In the genomic region with DNA sequence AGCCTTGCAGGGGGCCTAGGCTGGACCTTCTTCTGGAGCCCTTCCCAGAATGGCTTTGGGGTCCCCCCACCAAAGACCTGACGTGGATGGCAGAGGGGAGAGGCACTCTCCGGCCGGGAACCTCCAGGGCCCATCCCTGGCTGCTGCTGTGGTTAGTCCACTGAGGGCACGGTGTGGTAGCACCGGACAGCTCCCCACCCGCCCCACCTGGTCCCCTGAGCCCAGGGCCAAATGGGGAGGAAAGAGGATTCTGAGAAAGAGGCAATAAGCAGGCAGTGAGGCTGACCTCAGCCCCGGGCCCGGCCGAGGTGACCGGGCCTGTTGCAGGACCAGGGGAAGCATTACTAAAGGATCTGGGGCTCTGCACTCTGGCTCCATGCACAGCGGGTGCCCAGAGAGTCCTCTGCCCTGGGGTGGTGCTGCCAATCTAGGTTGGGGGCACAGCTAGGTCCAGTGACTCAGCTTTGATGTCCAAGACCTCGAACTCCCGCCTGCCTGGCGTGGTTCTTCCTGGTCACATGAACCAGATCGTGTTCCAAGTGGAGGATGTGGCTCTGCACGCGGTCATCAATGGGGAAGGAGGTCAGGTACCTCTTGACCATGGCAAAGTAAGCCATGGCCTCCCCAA, we compare ENCODE assay signal across 1 cellular context.
TF ChIP-seq lines count a peak whose summit lies in the region.

No MANE protein-coding gene starts in this region.

TF ChIP-seq in HepG2, 621 proteins besides CTCF, POLR2A, EP300 and RAD21 (continued from another document and continues in another):
- TF ChIP-seq NRL (CRISPR knock-in tag; IDR thresholded peaks at IDR 0.05; ENCODE audit: borderline replicate concordance) (0 out of 2 replicates have a peak, but pooled peaks have one; percentile 63), ZNF660 (CRISPR knock-in tag; IDR thresholded peaks at IDR 0.05; ENCODE audit: borderline replicate concordance, low read depth) (no peak), HOXA5 (CRISPR knock-in tag; IDR thresholded peaks at IDR 0.05) (no peak), RFX5 (IDR thresholded peaks at IDR 0.05; ENCODE audit: low read depth, low read length) (no peak), KLF12 (CRISPR knock-in tag; IDR thresholded peaks at IDR 0.05; ENCODE audit: borderline replicate concordance) (no peak), ZNF644 (CRISPR knock-in tag; IDR thresholded peaks at IDR 0.05; ENCODE audit: low read depth) (no peak), U2AF1 (optimal IDR thresholded peaks at IDR 0.05; ENCODE audit: low read depth, low read length) (no peak), ZNF460 (CRISPR knock-in tag; IDR thresholded peaks at IDR 0.05; ENCODE audit: borderline replicate concordance) (no peak), FOXP1 (IDR thresholded peaks at IDR 0.05) (no peak), FOXP1 (CRISPR knock-in tag; IDR thresholded peaks at IDR 0.05) (no peak), ZNF772 (CRISPR knock-in tag; IDR thresholded peaks at IDR 0.05) (no peak), ZNF547 (CRISPR knock-in tag; IDR thresholded peaks at IDR 0.05) (no peak), ZNF720 (CRISPR knock-in tag; IDR thresholded peaks at IDR 0.05) (no peak), ZBTB7A (CRISPR knock-in tag; IDR thresholded peaks at IDR 0.05) (0 out of 2 replicates have a peak, but pooled peaks have one; percentile 7), ZNF652 (CRISPR knock-in tag; IDR thresholded peaks at IDR 0.05; ENCODE audit: borderline replicate concordance, low read depth) (no peak), ZNF136 (CRISPR knock-in tag; IDR thresholded peaks at IDR 0.05; ENCODE audit: low read depth) (no peak), ZNF138 (CRISPR knock-in tag; IDR thresholded peaks at IDR 0.05; ENCODE audit: low read depth) (no peak), CCDC6 (CRISPR knock-in tag; IDR thresholded peaks at IDR 0.05) (no peak; the same call in 1 of the 2 replicates), EZH2 (conservative IDR thresholded peaks at IDR 0.05; ENCODE audit: low read depth, low read length) (no peak), CENPT (CRISPR knock-in tag; IDR thresholded peaks at IDR 0.05; ENCODE audit: low read depth) (no peak), HNRNPUL1 (IDR thresholded peaks at IDR 0.05; ENCODE audit: low read depth, low read length) (no peak), NCOR1 (IDR thresholded peaks at IDR 0.05; ENCODE audit: borderline replicate concordance, low read length) (no peak), HMGA1 (CRISPR knock-in tag; conservative IDR thresholded peaks at IDR 0.05) (no peak), ZNF773 (CRISPR knock-in tag; IDR thresholded peaks at IDR 0.05; ENCODE audit: borderline replicate concordance) (no peak), ZNF484 (CRISPR knock-in tag; IDR thresholded peaks at IDR 0.05; ENCODE audit: borderline replicate concordance, low read depth) (no peak), ZNF367 (CRISPR knock-in tag; IDR thresholded peaks at IDR 0.05; ENCODE audit: borderline replicate concordance) (no peak), SOX6 (IDR thresholded peaks at IDR 0.05) (no peak), SOX6 (CRISPR knock-in tag; IDR thresholded peaks at IDR 0.05) (no peak), NFKB2 (CRISPR knock-in tag; IDR thresholded peaks at IDR 0.05; ENCODE audit: borderline replicate concordance) (peak; percentile 38; the same call in 1 of the 2 replicates), IRX3 (CRISPR knock-in tag; IDR thresholded peaks at IDR 0.05; ENCODE audit: borderline replicate concordance, low read depth) (no peak), LCORL (IDR thresholded peaks at IDR 0.05) (no peak), LCORL (CRISPR knock-in tag; IDR thresholded peaks at IDR 0.05) (no peak), ZNF83 (CRISPR knock-in tag; IDR thresholded peaks at IDR 0.05; ENCODE audit: borderline replicate concordance) (no peak), CBX1 (IDR thresholded peaks at IDR 0.05; ENCODE audit: low read depth) (no peak), GTF3A (CRISPR knock-in tag; conservative IDR thresholded peaks at IDR 0.05) (no peak)
- TF ChIP-seq, protein P1, sequence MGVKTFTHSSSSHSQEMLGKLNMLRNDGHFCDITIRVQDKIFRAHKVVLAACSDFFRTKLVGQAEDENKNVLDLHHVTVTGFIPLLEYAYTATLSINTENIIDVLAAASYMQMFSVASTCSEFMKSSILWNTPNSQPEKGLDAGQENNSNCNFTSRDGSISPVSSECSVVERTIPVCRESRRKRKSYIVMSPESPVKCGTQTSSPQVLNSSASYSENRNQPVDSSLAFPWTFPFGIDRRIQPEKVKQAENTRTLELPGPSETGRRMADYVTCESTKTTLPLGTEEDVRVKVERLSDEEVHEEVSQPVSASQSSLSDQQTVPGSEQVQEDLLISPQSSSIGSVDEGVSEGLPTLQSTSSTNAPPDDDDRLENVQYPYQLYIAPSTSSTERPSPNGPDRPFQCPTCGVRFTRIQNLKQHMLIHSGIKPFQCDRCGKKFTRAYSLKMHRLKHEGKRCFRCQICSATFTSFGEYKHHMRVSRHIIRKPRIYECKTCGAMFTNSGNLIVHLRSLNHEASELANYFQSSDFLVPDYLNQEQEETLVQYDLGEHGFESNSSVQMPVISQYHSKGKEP (CRISPR knock-in tag; IDR thresholded peaks at IDR 0.05) = no peak
- TF ChIP-seq, protein P2, sequence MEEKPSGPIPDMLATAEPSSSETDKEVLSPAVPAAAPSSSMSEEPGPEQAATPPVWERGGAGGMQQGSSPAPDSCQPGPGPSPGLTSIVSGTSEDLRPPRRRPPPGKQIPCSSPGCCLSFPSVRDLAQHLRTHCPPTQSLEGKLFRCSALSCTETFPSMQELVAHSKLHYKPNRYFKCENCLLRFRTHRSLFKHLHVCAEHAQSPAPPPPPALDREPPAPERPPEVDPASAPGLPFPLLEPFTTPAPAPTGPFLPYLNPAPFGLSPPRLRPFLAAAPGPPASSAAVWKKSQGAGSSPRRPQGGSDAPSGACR (CRISPR knock-in tag; IDR thresholded peaks at IDR 0.05) = no peak
- TF ChIP-seq, protein P3, sequence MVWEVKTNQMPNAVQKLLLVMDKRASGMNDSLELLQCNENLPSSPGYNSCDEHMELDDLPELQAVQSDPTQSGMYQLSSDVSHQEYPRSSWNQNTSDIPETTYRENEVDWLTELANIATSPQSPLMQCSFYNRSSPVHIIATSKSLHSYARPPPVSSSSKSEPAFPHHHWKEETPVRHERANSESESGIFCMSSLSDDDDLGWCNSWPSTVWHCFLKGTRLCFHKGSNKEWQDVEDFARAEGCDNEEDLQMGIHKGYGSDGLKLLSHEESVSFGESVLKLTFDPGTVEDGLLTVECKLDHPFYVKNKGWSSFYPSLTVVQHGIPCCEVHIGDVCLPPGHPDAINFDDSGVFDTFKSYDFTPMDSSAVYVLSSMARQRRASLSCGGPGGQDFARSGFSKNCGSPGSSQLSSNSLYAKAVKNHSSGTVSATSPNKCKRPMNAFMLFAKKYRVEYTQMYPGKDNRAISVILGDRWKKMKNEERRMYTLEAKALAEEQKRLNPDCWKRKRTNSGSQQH (CRISPR knock-in tag; IDR thresholded peaks at IDR 0.05; ENCODE audit: low read depth) = no peak
- TF ChIP-seq, protein P4, sequence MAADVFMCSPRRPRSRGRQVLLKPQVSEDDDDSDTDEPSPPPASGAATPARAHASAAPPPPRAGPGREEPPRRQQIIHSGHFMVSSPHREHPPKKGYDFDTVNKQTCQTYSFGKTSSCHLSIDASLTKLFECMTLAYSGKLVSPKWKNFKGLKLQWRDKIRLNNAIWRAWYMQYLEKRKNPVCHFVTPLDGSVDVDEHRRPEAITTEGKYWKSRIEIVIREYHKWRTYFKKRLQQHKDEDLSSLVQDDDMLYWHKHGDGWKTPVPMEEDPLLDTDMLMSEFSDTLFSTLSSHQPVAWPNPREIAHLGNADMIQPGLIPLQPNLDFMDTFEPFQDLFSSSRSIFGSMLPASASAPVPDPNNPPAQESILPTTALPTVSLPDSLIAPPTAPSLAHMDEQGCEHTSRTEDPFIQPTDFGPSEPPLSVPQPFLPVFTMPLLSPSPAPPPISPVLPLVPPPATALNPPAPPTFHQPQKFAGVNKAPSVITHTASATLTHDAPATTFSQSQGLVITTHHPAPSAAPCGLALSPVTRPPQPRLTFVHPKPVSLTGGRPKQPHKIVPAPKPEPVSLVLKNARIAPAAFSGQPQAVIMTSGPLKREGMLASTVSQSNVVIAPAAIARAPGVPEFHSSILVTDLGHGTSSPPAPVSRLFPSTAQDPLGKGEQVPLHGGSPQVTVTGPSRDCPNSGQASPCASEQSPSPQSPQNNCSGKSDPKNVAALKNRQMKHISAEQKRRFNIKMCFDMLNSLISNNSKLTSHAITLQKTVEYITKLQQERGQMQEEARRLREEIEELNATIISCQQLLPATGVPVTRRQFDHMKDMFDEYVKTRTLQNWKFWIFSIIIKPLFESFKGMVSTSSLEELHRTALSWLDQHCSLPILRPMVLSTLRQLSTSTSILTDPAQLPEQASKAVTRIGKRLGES (CRISPR knock-in tag; IDR thresholded peaks at IDR 0.05; ENCODE audit: borderline replicate concordance) = no peak
- TF ChIP-seq, protein P5, sequence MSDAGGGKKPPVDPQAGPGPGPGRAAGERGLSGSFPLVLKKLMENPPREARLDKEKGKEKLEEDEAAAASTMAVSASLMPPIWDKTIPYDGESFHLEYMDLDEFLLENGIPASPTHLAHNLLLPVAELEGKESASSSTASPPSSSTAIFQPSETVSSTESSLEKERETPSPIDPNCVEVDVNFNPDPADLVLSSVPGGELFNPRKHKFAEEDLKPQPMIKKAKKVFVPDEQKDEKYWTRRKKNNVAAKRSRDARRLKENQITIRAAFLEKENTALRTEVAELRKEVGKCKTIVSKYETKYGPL (CRISPR knock-in tag; IDR thresholded peaks at IDR 0.05) = no peak
- TF ChIP-seq, protein P6, sequence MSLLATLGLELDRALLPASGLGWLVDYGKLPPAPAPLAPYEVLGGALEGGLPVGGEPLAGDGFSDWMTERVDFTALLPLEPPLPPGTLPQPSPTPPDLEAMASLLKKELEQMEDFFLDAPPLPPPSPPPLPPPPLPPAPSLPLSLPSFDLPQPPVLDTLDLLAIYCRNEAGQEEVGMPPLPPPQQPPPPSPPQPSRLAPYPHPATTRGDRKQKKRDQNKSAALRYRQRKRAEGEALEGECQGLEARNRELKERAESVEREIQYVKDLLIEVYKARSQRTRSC (CRISPR knock-in tag; IDR thresholded peaks at IDR 0.05; ENCODE audit: low read depth) = no peak
- TF ChIP-seq, protein P7, sequence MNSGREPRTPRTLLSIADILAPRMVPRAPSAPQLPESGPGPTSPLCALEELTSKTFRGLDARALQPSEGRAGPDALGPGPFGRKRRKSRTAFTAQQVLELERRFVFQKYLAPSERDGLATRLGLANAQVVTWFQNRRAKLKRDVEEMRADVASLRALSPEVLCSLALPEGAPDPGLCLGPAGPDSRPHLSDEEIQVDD (CRISPR knock-in tag; IDR thresholded peaks at IDR 0.05; ENCODE audit: borderline replicate concordance) = no peak
- TF ChIP-seq, protein P8, sequence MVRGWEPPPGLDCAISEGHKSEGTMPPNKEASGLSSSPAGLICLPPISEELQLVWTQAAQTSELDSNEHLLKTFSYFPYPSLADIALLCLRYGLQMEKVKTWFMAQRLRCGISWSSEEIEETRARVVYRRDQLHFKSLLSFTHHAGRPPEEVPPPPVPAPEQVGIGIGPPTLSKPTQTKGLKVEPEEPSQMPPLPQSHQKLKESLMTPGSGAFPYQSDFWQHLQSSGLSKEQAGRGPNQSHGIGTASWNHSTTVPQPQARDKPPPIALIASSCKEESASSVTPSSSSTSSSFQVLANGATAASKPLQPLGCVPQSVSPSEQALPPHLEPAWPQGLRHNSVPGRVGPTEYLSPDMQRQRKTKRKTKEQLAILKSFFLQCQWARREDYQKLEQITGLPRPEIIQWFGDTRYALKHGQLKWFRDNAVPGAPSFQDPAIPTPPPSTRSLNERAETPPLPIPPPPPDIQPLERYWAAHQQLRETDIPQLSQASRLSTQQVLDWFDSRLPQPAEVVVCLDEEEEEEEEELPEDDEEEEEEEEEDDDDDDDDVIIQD (CRISPR knock-in tag; IDR thresholded peaks at IDR 0.05; ENCODE audit: low read depth) = no peak
- TF ChIP-seq, protein P9, sequence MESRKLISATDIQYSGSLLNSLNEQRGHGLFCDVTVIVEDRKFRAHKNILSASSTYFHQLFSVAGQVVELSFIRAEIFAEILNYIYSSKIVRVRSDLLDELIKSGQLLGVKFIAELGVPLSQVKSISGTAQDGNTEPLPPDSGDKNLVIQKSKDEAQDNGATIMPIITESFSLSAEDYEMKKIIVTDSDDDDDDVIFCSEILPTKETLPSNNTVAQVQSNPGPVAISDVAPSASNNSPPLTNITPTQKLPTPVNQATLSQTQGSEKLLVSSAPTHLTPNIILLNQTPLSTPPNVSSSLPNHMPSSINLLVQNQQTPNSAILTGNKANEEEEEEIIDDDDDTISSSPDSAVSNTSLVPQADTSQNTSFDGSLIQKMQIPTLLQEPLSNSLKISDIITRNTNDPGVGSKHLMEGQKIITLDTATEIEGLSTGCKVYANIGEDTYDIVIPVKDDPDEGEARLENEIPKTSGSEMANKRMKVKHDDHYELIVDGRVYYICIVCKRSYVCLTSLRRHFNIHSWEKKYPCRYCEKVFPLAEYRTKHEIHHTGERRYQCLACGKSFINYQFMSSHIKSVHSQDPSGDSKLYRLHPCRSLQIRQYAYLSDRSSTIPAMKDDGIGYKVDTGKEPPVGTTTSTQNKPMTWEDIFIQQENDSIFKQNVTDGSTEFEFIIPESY (CRISPR knock-in tag; IDR thresholded peaks at IDR 0.05) = peak; percentile 79
- TF ChIP-seq, protein P10, sequence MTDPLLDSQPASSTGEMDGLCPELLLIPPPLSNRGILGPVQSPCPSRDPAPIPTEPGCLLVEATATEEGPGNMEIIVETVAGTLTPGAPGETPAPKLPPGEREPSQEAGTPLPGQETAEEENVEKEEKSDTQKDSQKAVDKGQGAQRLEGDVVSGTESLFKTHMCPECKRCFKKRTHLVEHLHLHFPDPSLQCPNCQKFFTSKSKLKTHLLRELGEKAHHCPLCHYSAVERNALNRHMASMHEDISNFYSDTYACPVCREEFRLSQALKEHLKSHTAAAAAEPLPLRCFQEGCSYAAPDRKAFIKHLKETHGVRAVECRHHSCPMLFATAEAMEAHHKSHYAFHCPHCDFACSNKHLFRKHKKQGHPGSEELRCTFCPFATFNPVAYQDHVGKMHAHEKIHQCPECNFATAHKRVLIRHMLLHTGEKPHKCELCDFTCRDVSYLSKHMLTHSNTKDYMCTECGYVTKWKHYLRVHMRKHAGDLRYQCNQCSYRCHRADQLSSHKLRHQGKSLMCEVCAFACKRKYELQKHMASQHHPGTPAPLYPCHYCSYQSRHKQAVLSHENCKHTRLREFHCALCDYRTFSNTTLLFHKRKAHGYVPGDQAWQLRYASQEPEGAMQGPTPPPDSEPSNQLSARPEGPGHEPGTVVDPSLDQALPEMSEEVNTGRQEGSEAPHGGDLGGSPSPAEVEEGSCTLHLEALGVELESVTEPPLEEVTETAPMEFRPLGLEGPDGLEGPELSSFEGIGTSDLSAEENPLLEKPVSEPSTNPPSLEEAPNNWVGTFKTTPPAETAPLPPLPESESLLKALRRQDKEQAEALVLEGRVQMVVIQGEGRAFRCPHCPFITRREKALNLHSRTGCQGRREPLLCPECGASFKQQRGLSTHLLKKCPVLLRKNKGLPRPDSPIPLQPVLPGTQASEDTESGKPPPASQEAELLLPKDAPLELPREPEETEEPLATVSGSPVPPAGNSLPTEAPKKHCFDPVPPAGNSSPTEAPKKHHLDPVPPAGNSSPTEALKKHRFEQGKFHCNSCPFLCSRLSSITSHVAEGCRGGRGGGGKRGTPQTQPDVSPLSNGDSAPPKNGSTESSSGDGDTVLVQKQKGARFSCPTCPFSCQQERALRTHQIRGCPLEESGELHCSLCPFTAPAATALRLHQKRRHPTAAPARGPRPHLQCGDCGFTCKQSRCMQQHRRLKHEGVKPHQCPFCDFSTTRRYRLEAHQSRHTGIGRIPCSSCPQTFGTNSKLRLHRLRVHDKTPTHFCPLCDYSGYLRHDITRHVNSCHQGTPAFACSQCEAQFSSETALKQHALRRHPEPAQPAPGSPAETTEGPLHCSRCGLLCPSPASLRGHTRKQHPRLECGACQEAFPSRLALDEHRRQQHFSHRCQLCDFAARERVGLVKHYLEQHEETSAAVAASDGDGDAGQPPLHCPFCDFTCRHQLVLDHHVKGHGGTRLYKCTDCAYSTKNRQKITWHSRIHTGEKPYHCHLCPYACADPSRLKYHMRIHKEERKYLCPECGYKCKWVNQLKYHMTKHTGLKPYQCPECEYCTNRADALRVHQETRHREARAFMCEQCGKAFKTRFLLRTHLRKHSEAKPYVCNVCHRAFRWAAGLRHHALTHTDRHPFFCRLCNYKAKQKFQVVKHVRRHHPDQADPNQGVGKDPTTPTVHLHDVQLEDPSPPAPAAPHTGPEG (CRISPR knock-in tag; IDR thresholded peaks at IDR 0.05) = no peak
